Comparison of ENCODE assay signal across 23 cellular contexts in genomic region chr5:133147815-133148634, GRCh38.
A peak's percentile ranks its signal among the peaks of the same experiment; 100 is the strongest.
DNase-seq lines count a peak whose midpoint lies in the region; ATAC-seq and TF ChIP-seq lines count a peak whose summit lies in the region.
"Had no signal": no experiment of that assay in that cellular context is flagged by ENCODE, and none has a peak within 500 bp of the region (broad histone marks: within the 10 kb centered on the region; RNA-seq: fewer than 3 reads in every experiment).

No MANE protein-coding gene starts in this region.

- WGBS in prostate gland, result 94% methylated on average over 7 of the region's 7 CpGs

- no peak for TF ChIP-seq POLR2A in prostate gland (IDR thresholded peaks at IDR 0.05)

- no peaks in the 10 kb centered on the region for H3K27me3 ChIP-seq in prostate gland (replicated peaks; ENCODE audit: insufficient read depth)
- H3K27me3 ChIP-seq: neutrophil had no signal

- H3K36me3 Mint-ChIP-seq in activated naive CD4-positive, alpha-beta T cell treated with anti-CD3 and anti-CD28 coated beads for 36 hours (ENCODE audit: low read depth), result no peaks in the 10 kb centered on the region
- H3K36me3 Mint-ChIP-seq: stimulated activated effector memory CD8-positive, alpha-beta T cell treated with anti-CD3 and anti-CD28 coated beads, Interleukin-12 subunit alpha, Interleukin-12 subunit beta, amount 100 ng/mL, for 72 hours had no signal

- peaks cover 12% of the 10 kb centered on the region for H3K9me3 Mint-ChIP-seq in activated naive CD4-positive, alpha-beta T cell treated with anti-CD3 and anti-CD28 coated beads for 36 hours
- H3K9me3 Mint-ChIP-seq: central memory CD8-positive, alpha-beta T cell; stimulated activated effector memory CD8-positive, alpha-beta T cell treated with anti-CD3 and anti-CD28 coated beads, Interleukin-12 subunit alpha, Interleukin-12 subunit beta, amount 100 ng/mL, for 72 hours had no signal

- no peaks in the 10 kb centered on the region for H3K27me3 Mint-ChIP-seq in activated naive CD4-positive, alpha-beta T cell treated with anti-CD3 and anti-CD28 coated beads for 36 hours (ENCODE audit: low read depth)

- ATAC-seq in sciatic nerve, result peak; percentile 63
- ATAC-seq in GM19023 (IDR thresholded peaks at IDR 0.05; ENCODE audit: unreplicated experiment), result no peak
- ATAC-seq: A549; activated CD8-positive, alpha-beta T cell treated with anti-CD3 and anti-CD28 coated beads, Interleukin-2, amount 10 ng/mL, durations not matched to agents 7 days and 5 days; GM12878; stimulated activated effector memory CD8-positive, alpha-beta T cell treated with anti-CD3 and anti-CD28 coated beads, Interleukin-12 subunit alpha, Interleukin-12 subunit beta, amount 100 ng/mL, for 72 hours had no signal

- H3K36me3 ChIP-seq in prostate gland, result no peaks in the 10 kb centered on the region
- H3K36me3 ChIP-seq: neutrophil had no signal

- peaks cover 16% of the 10 kb centered on the region for H3K4me1 Mint-ChIP-seq in activated naive CD4-positive, alpha-beta T cell treated with anti-CD3 and anti-CD28 coated beads for 36 hours (ENCODE audit: low read depth)
- H3K4me1 Mint-ChIP-seq: central memory CD8-positive, alpha-beta T cell; stimulated activated effector memory CD8-positive, alpha-beta T cell treated with anti-CD3 and anti-CD28 coated beads, Interleukin-12 subunit alpha, Interleukin-12 subunit beta, amount 100 ng/mL, for 72 hours had no signal

- H3K4me3 Mint-ChIP-seq in activated naive CD4-positive, alpha-beta T cell treated with anti-CD3 and anti-CD28 coated beads for 36 hours, result no peak overlapping the region
- H3K4me3 Mint-ChIP-seq: activated CD8-positive, alpha-beta T cell treated with anti-CD3 and anti-CD28 coated beads, Interleukin-2, amount 10 ng/mL, durations not matched to agents 7 days and 5 days; central memory CD8-positive, alpha-beta T cell; stimulated activated effector memory CD8-positive, alpha-beta T cell treated with anti-CD3 and anti-CD28 coated beads, Interleukin-12 subunit alpha, Interleukin-12 subunit beta, amount 100 ng/mL, for 72 hours had no signal

- intact Hi-C loops in activated naive CD4-positive, alpha-beta T cell treated with anti-CD3 and anti-CD28 coated beads for 36 hours (cut with micrococcal nuclease), result no loop called here
- intact Hi-C loops in sciatic nerve (cut with DNase I) (no loop called here), prostate gland (cut with DNase I) (no loop called here)

- H3K9me3 ChIP-seq in prostate gland, result no peaks in the 10 kb centered on the region
- H3K9me3 ChIP-seq: A549, Caco-2, neutrophil had no signal

- no peak overlapping the region for H3K27ac Mint-ChIP-seq in activated naive CD4-positive, alpha-beta T cell treated with anti-CD3 and anti-CD28 coated beads for 36 hours
- H3K27ac Mint-ChIP-seq: activated CD8-positive, alpha-beta T cell treated with anti-CD3 and anti-CD28 coated beads, Interleukin-2, amount 10 ng/mL, durations not matched to agents 7 days and 5 days; stimulated activated effector memory CD8-positive, alpha-beta T cell treated with anti-CD3 and anti-CD28 coated beads, Interleukin-12 subunit alpha, Interleukin-12 subunit beta, amount 100 ng/mL, for 72 hours had no signal

- CTCF ChIA-PET in activated naive CD4-positive, alpha-beta T cell treated with anti-CD3 and anti-CD28 coated beads for 36 hours (lab: Charles Lee), result interaction anchor here (0.7 kb wide), 1 partner anchor 328 kb away, joined by 3 read pairs; no protein-coding TSS in a partner anchor

- no peak overlapping the region for H3K27ac ChIP-seq in coronary artery
- no peak overlapping the region for H3K27ac ChIP-seq in prostate gland
- H3K27ac ChIP-seq: A549, HL-60, neutrophil, PC-9 had no signal

- no peak for TF ChIP-seq CTCF in coronary artery (IDR thresholded peaks at IDR 0.05)
- no peak for TF ChIP-seq CTCF in prostate gland (IDR thresholded peaks at IDR 0.05)

- no peaks in the 10 kb centered on the region for H3K4me1 ChIP-seq in prostate gland (replicated peaks)
- H3K4me1 ChIP-seq: A549, Caco-2 had no signal

- peak; percentile 24 for DNase-seq in activated naive CD4-positive, alpha-beta T cell treated with anti-CD3 and anti-CD28 coated beads for 36 hours
- no peak for DNase-seq in activated naive CD4-positive, alpha-beta T cell (lab: John Stamatoyannopoulos, UW)
- DNase-seq in NCI-H69 (lab: John Stamatoyannopoulos, UW) (peak; percentile 23), coronary artery (ENCODE audit: low spot score) (peak; percentile 16), sciatic nerve (ENCODE audit: low spot score) (no peak), prostate gland (ENCODE audit: low spot score) (no peak)
- no peak for DNase-seq in stimulated activated naive CD4-positive, alpha-beta T cell treated with Interleukin-2 at 50 U/mL for 16 hours (lab: John Stamatoyannopoulos, UW)
- DNase-seq: activated CD8-positive, alpha-beta T cell treated with anti-CD3 and anti-CD28 coated beads, Interleukin-2, amount 10 ng/mL, durations not matched to agents 7 days and 5 days; activated gamma-delta T cell treated with Interleukin-2 at 50 U/mL for 16 hours; activated T-cell treated with anti-CD3 and anti-CD28 coated beads, Interleukin-2, amount 50 U/mL, for 1 hour; Caco-2; mammary epithelial cell; NCI-H1105; NCI-H2029 treated with DMSO at 0.1 percent for 48 hours; PC-9; Right ventricle myocardium superior had no signal

- H3K4me3 ChIP-seq in coronary artery (no peak overlapping the region), prostate gland (no peak overlapping the region)
- H3K4me3 ChIP-seq: A549, GM12878, PC-9 had no signal

Comparison
In these comparisons a context has a peak if more than half of its experiments do, and no peak if none do; other contexts are left out.
1. DNase-seq: peak in activated naive CD4-positive, alpha-beta T cell treated with anti-CD3 and anti-CD28 coated beads for 36 hours (single experiment), NCI-H69 (single experiment) and coronary artery (single experiment); none in activated naive CD4-positive, alpha-beta T cell (0 of 4), sciatic nerve (single experiment), stimulated activated naive CD4-positive, alpha-beta T cell treated with Interleukin-2 at 50 U/mL for 16 hours (single experiment) and prostate gland (single experiment).